Comparison of ENCODE assay signal across 1 cellular context in genomic region chr10:96043157-96043894, GRCh38.
TF ChIP-seq lines count a peak whose summit lies in the region.

A gene with protein sequence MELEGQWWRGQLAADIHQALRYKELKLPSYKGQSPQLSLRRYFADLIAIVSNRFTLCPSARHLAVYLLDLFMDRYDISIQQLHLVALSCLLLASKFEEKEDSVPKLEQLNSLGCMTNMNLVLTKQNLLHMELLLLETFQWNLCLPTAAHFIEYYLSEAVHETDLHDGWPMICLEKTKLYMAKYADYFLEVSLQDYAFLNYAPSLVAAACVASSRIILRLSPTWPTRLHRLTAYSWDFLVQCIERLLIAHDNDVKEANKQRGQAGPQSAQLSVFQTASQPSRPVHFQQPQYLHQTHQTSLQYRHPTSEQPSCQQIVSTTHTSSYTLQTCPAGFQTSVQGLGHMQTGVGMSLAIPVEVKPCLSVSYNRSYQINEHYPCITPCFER (plus strand): TSS chr10:96043583. CDS start chr10:96044394, 811 bp downstream.

TF ChIP-seq in HepG2, 621 proteins besides CTCF, POLR2A, EP300 and RAD21 (continued from another document and continues in another):
- TF ChIP-seq ZNF318 (CRISPR knock-in tag; IDR thresholded peaks at IDR 0.05) (peak; percentile 90; the same call in 1 of the 2 replicates), TAF1 (CRISPR knock-in tag; IDR thresholded peaks at IDR 0.05) (peak; percentile 75), ZBTB49 (CRISPR knock-in tag; IDR thresholded peaks at IDR 0.05; ENCODE audit: borderline replicate concordance) (peak; percentile 45; the same call in 1 of the 2 replicates), RFXAP (CRISPR knock-in tag; IDR thresholded peaks at IDR 0.05; ENCODE audit: borderline replicate concordance) (peak; percentile 93; the same call in 1 of the 2 replicates), ZNF672 (CRISPR knock-in tag; IDR thresholded peaks at IDR 0.05) (no peak), ZNF883 (CRISPR knock-in tag; IDR thresholded peaks at IDR 0.05; ENCODE audit: not compliant biosample characterization) (peak; percentile 80), HNF1B (CRISPR knock-in tag; IDR thresholded peaks at IDR 0.05) (no peak), ZNF143 (CRISPR knock-in tag; IDR thresholded peaks at IDR 0.05) (no peak), ZBTB4 (CRISPR knock-in tag; IDR thresholded peaks at IDR 0.05; ENCODE audit: borderline replicate concordance) (no peak), RBAK (CRISPR knock-in tag; IDR thresholded peaks at IDR 0.05) (no peak), ONECUT2 (CRISPR knock-in tag; IDR thresholded peaks at IDR 0.05) (no peak), ZGPAT (CRISPR knock-in tag; IDR thresholded peaks at IDR 0.05) (peak; percentile 83; the same call in 1 of the 2 replicates), MXD3 (CRISPR knock-in tag; IDR thresholded peaks at IDR 0.05) (peak; percentile 50; the same call in 1 of the 2 replicates), NCOR1 (IDR thresholded peaks at IDR 0.05; ENCODE audit: borderline replicate concordance, low read length) (no peak), SNAPC4 (CRISPR knock-in tag; IDR thresholded peaks at IDR 0.05) (peak; percentile 30; the same call in 1 of the 2 replicates)
- TF ChIP-seq, protein P1, sequence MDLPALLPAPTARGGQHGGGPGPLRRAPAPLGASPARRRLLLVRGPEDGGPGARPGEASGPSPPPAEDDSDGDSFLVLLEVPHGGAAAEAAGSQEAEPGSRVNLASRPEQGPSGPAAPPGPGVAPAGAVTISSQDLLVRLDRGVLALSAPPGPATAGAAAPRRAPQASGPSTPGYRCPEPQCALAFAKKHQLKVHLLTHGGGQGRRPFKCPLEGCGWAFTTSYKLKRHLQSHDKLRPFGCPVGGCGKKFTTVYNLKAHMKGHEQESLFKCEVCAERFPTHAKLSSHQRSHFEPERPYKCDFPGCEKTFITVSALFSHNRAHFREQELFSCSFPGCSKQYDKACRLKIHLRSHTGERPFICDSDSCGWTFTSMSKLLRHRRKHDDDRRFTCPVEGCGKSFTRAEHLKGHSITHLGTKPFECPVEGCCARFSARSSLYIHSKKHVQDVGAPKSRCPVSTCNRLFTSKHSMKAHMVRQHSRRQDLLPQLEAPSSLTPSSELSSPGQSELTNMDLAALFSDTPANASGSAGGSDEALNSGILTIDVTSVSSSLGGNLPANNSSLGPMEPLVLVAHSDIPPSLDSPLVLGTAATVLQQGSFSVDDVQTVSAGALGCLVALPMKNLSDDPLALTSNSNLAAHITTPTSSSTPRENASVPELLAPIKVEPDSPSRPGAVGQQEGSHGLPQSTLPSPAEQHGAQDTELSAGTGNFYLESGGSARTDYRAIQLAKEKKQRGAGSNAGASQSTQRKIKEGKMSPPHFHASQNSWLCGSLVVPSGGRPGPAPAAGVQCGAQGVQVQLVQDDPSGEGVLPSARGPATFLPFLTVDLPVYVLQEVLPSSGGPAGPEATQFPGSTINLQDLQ (CRISPR knock-in tag; IDR thresholded peaks at IDR 0.05), result 0 out of 2 replicates have a peak, but pooled peaks have one; percentile 37
- TF ChIP-seq, protein P2, sequence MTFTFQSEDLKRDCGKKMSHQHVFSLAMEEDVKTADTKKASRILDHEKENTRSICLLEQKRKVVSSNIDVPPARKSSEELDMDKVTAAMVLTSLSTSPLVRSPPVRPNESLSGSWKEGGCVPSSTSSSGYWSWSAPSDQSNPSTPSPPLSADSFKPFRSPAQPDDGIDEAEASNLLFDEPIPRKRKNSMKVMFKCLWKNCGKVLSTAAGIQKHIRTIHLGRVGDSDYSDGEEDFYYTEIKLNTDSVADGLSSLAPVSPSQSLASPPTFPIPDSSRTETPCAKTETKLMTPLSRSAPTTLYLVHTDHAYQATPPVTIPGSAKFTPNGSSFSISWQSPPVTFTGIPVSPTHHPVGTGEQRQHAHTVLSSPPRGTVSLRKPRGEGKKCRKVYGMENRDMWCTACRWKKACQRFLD (CRISPR knock-in tag; IDR thresholded peaks at IDR 0.05; ENCODE audit: borderline replicate concordance), result peak; percentile 37; the same call in 1 of the 2 replicates
